In genomic region chr17:49523196-49523595, GRCh38 we compare ENCODE assay signal across 2 cellular contexts.
TF ChIP-seq lines count a peak whose summit lies in the region.

No MANE protein-coding gene starts in this region.

TF ChIP-seq in SK-N-SH, 30 proteins besides CTCF, POLR2A, EP300 and RAD21:
- TF ChIP-seq PBX3 (IDR thresholded peaks at IDR 0.05): no peak
- TF ChIP-seq NFIC (IDR thresholded peaks at IDR 0.05; ENCODE audit: borderline replicate concordance): no peak
- no peak for TF ChIP-seq FOXJ3 (CRISPR knock-in tag; IDR thresholded peaks at IDR 0.05)
- no peak for TF ChIP-seq YY1 (IDR thresholded peaks at IDR 0.05; ENCODE audit: low read depth)
- no peak for TF ChIP-seq MXI1 (IDR thresholded peaks at IDR 0.05; ENCODE audit: low read depth, low read length)
- TF ChIP-seq CHD2 (IDR thresholded peaks at IDR 0.05; ENCODE audit: low read length, partially characterized antibody): no peak
- TF ChIP-seq TEAD4 (IDR thresholded peaks at IDR 0.05; ENCODE audit: borderline replicate concordance, insufficient read depth): no peak
- TF ChIP-seq EZH2phosphoT487 (IDR thresholded peaks at IDR 0.05; ENCODE audit: borderline replicate concordance, low read depth): no peak
- TF ChIP-seq ZBTB33 (IDR thresholded peaks at IDR 0.05; ENCODE audit: borderline replicate concordance, low read depth): no peak
- TF ChIP-seq GABPA (IDR thresholded peaks at IDR 0.05; ENCODE audit: low read depth): no peak
- no peak for TF ChIP-seq RCOR1 (IDR thresholded peaks at IDR 0.05; ENCODE audit: low read length)
- TF ChIP-seq FOSL2 (IDR thresholded peaks at IDR 0.05; ENCODE audit: borderline replicate concordance, low read depth): no peak
- no peak for TF ChIP-seq POLR2AphosphoS5 (IDR thresholded peaks at IDR 0.05; ENCODE audit: low read depth, low read length)
- no peak for TF ChIP-seq ELF1 (IDR thresholded peaks at IDR 0.05)
- no peak for TF ChIP-seq IRF3 (IDR thresholded peaks at IDR 0.05; ENCODE audit: low read depth, low read length)
- no peak for TF ChIP-seq SIN3A (IDR thresholded peaks at IDR 0.05; ENCODE audit: borderline replicate concordance, low read depth, low read length)
- TF ChIP-seq NRF1 (IDR thresholded peaks at IDR 0.05; ENCODE audit: low read depth, low read length): no peak
- no peak for TF ChIP-seq MEF2A (IDR thresholded peaks at IDR 0.05; ENCODE audit: borderline replicate concordance, low read depth)
- no peak for TF ChIP-seq RFX5 (IDR thresholded peaks at IDR 0.05; ENCODE audit: low read length)
TF ChIP-seq in SK-N-SH: peak in this region for 0.

TF ChIP-seq in SK-N-SH treated with all-trans-retinoic acid at 6 μM for 48 hours, 23 proteins besides CTCF, POLR2A, EP300 and RAD21:
- TF ChIP-seq TSHZ2 (CRISPR knock-in tag; IDR thresholded peaks at IDR 0.05): no peak
- TF ChIP-seq CSDC2 (CRISPR knock-in tag; IDR thresholded peaks at IDR 0.05): no peak
- TF ChIP-seq ZNF565 (CRISPR knock-in tag; conservative IDR thresholded peaks at IDR 0.05; ENCODE audit: low read depth): no peak
- no peak for TF ChIP-seq CSRNP3 (CRISPR knock-in tag; IDR thresholded peaks at IDR 0.05)
- no peak for TF ChIP-seq OSR1 (CRISPR knock-in tag; IDR thresholded peaks at IDR 0.05)
- no peak for TF ChIP-seq PPARA (CRISPR knock-in tag; IDR thresholded peaks at IDR 0.05; ENCODE audit: borderline replicate concordance)
- no peak for TF ChIP-seq PATZ1 (CRISPR knock-in tag; IDR thresholded peaks at IDR 0.05; ENCODE audit: borderline replicate concordance)
- TF ChIP-seq SNAI2 (CRISPR knock-in tag; IDR thresholded peaks at IDR 0.05): no peak
- TF ChIP-seq ZFP30 (CRISPR knock-in tag; IDR thresholded peaks at IDR 0.05): no peak
- no peak for TF ChIP-seq BACH2 (CRISPR knock-in tag; IDR thresholded peaks at IDR 0.05; ENCODE audit: borderline replicate concordance)
- no peak for TF ChIP-seq ARNTL (CRISPR knock-in tag; IDR thresholded peaks at IDR 0.05; ENCODE audit: borderline replicate concordance, low read depth)
- TF ChIP-seq CREB5 (CRISPR knock-in tag; IDR thresholded peaks at IDR 0.05; ENCODE audit: low read depth): no peak
- no peak for TF ChIP-seq TCF4 (CRISPR knock-in tag; IDR thresholded peaks at IDR 0.05; ENCODE audit: borderline replicate concordance)
- no peak for TF ChIP-seq ESRRG (CRISPR knock-in tag; IDR thresholded peaks at IDR 0.05)
- TF ChIP-seq ZNF70 (CRISPR knock-in tag; IDR thresholded peaks at IDR 0.05): no peak
- TF ChIP-seq TOX (CRISPR knock-in tag; IDR thresholded peaks at IDR 0.05; ENCODE audit: borderline replicate concordance): no peak
- no peak for TF ChIP-seq ZC3H10 (CRISPR knock-in tag; IDR thresholded peaks at IDR 0.05)
